In genomic region chr7:93055543-93056107, GRCh38 we compare ENCODE assay signal across 9 cellular contexts.
DNase-seq lines count a peak whose midpoint lies in the region; ATAC-seq and TF ChIP-seq lines count a peak whose summit lies in the region.
"Had no signal": no experiment of that assay in that cellular context is flagged by ENCODE, and none has a peak within 500 bp of the region (broad histone marks: within the 10 kb centered on the region; RNA-seq: fewer than 3 reads in every experiment).

No MANE protein-coding gene starts in this region.

- POLR2A ChIA-PET in activated CD4-positive, alpha-beta memory T cell treated with anti-CD3 and anti-CD28 coated beads for 36 hours (lab: Charles Lee): no interaction called here

- TF ChIP-seq CTCF in fibroblast of the aortic adventitia (IDR thresholded peaks at IDR 0.05; ENCODE audit: insufficient read depth, low read length): peak; percentile 63
- TF ChIP-seq CTCF in psoas muscle (IDR thresholded peaks at IDR 0.05): peak; percentile 80

- H3K27me3 Mint-ChIP-seq in activated CD4-positive, alpha-beta memory T cell treated with anti-CD3 and anti-CD28 coated beads for 36 hours: peaks cover 6% of the 10 kb centered on the region

- ATAC-seq in GM21619 (IDR thresholded peaks at IDR 0.05; ENCODE audit: unreplicated experiment) (peak; percentile 70), psoas muscle (peak in 1 of 4 donors; percentile 50)

- H3K36me3 Mint-ChIP-seq in activated CD4-positive, alpha-beta memory T cell treated with anti-CD3 and anti-CD28 coated beads for 36 hours: no peaks in the 10 kb centered on the region

- H3K9me3 Mint-ChIP-seq in activated CD4-positive, alpha-beta memory T cell treated with anti-CD3 and anti-CD28 coated beads for 36 hours: no peaks in the 10 kb centered on the region
- H3K9me3 Mint-ChIP-seq: T-helper 1 cell treated with Interleukin-12 subunit alpha and Interleukin-12 subunit beta and Interleukin-4 antibody, amounts not matched to agents 30 μg/mL and 1 μg/mL, for 36 hours had no signal

- H3K27ac Mint-ChIP-seq in activated CD4-positive, alpha-beta memory T cell treated with anti-CD3 and anti-CD28 coated beads for 36 hours: no peak overlapping the region
- H3K27ac Mint-ChIP-seq: T-helper 1 cell treated with Interleukin-12 subunit alpha and Interleukin-12 subunit beta and Interleukin-4 antibody, amounts not matched to agents 30 μg/mL and 1 μg/mL, for 36 hours had no signal

- DNase-seq in DMS53 treated with DMSO at 0.1 percent for 48 hours (lab: John Stamatoyannopoulos, UW; ENCODE audit: unreplicated experiment) (peak; percentile 81), NCI-H1105 (lab: John Stamatoyannopoulos, UW) (peak; percentile 42), SW480 (ENCODE audit: low spot score) (peak; percentile 80), fibroblast of the aortic adventitia (ENCODE audit: low read depth) (peak; percentile 65), psoas muscle (no peak), activated T-cell treated with anti-CD3 and anti-CD28 coated beads for 4 hours (no peak)
- DNase-seq in activated CD4-positive, alpha-beta memory T cell treated with anti-CD3 and anti-CD28 coated beads for 36 hours: no peak

- no peak overlapping the region for H3K27ac ChIP-seq in psoas muscle

- CTCF ChIA-PET in activated CD4-positive, alpha-beta memory T cell treated with anti-CD3 and anti-CD28 coated beads for 36 hours (lab: Charles Lee): interaction anchor here (0.7 to 1.8 kb wide), 4 partner anchors 12 to 527 kb away, joined by 3 to 6 read pairs (median 5); partner anchors contain the start of genes PEX1 and RBM48

- H3K27me3 ChIP-seq in psoas muscle (ENCODE audit: insufficient read depth in 3 of 3, low read length in 2 of 3): no peaks in the 10 kb centered on the region

- no peak overlapping the region for H3K4me3 Mint-ChIP-seq in activated CD4-positive, alpha-beta memory T cell treated with anti-CD3 and anti-CD28 coated beads for 36 hours
- H3K4me3 Mint-ChIP-seq: T-helper 1 cell treated with Interleukin-12 subunit alpha and Interleukin-12 subunit beta and Interleukin-4 antibody, amounts not matched to agents 30 μg/mL and 1 μg/mL, for 36 hours had no signal

- no peaks in the 10 kb centered on the region for H3K9me3 ChIP-seq in psoas muscle

- intact Hi-C loops in psoas muscle (cut with DNase I): loop anchor here (2.0 to 10.0 kb wide), 2 partner anchors 435 to 631 kb away; no protein-coding TSS in a partner anchor
- intact Hi-C loops in activated CD4-positive, alpha-beta memory T cell treated with anti-CD3 and anti-CD28 coated beads for 36 hours (cut with micrococcal nuclease): loop anchor here (1.0 to 5.0 kb wide), 7 partner anchors 153 to 633 kb away; partner anchors contain the start of genes PEX1 and RBM48

- H3K4me3 ChIP-seq in fibroblast of the aortic adventitia (ENCODE audit: low read depth, low read length) (no peak overlapping the region), psoas muscle (no peak overlapping the region)

- H3K4me1 ChIP-seq in psoas muscle: peaks cover 5% of the 10 kb centered on the region

- no peaks in the 10 kb centered on the region for H3K36me3 ChIP-seq in psoas muscle (ENCODE audit: insufficient read depth in 1 of 2, low read depth in 1 of 2)

- 5 to 6% (median 5%) methylated on average over 5 of the region's 5 CpGs for WGBS in psoas muscle, 3 donors

- H3K4me1 Mint-ChIP-seq in activated CD4-positive, alpha-beta memory T cell treated with anti-CD3 and anti-CD28 coated beads for 36 hours (ENCODE audit: low read depth): peaks cover 17% of the 10 kb centered on the region

Comparison
In these comparisons a context has a peak if more than half of its experiments do, and no peak if none do; other contexts are left out.
1. DNase-seq: peak in DMS53 treated with DMSO at 0.1 percent for 48 hours (single experiment), NCI-H1105 (single experiment), SW480 (single experiment) and fibroblast of the aortic adventitia (single experiment); none in psoas muscle (0 of 2), activated T-cell treated with anti-CD3 and anti-CD28 coated beads for 4 hours (single experiment) and activated CD4-positive, alpha-beta memory T cell treated with anti-CD3 and anti-CD28 coated beads for 36 hours (single experiment).